Comparison of ENCODE assay signal across 18 cellular contexts in the genomic region with DNA sequence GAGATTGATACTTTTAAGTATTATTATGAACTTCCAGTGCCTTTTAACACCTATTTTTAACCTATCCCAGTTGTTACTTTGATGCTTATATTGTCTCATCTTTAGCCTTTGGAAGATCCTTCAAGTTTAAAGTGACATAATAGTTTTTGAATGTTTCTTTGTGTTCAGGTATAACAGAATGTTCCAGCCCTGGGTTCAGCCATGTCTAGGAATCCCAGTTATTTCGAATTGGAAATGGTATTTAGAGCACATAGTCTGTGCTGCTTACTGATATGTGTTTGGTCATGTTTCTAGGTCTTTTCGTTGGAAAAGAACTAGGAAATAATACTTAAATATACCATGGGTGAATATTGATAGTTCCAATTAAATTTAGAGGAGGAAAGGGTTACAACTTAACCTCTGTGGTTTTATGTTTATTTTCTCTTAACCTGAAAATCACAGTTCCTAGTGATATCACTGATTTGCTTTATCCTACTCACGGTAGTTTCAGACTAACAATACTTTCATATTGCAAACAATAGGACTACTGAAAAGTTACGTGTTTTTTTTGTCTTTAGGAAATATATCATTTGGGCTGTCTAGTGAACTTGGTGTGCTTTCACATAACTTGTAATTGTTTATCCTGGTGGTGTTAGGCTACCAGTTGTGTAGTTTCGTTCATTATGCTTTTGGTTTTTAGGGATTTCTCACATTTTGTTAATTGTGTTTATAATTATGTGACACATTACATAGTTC. TPM values are rescaled to one million over a fixed set of nuclear protein-coding genes. Genes with fewer than 3 reads are reported as not detected.
A peak's percentile ranks its signal among the peaks of the same experiment; 100 is the strongest.
DNase-seq lines count a peak whose midpoint lies in the region; ATAC-seq and TF ChIP-seq lines count a peak whose summit lies in the region.
"Had no signal": no experiment of that assay in that cellular context is flagged by ENCODE, and none has a peak within 500 bp of the region (broad histone marks: within the 10 kb centered on the region; RNA-seq: fewer than 3 reads in every experiment).

No MANE protein-coding gene starts in this region.

- H3K4me1 Mint-ChIP-seq in MCF 10A (ENCODE audit: insufficient read depth, unreplicated experiment) (peaks cover 40% of the 10 kb centered on the region), chondrocyte (ENCODE audit: low read depth) (peaks cover 47% of the 10 kb centered on the region)

- H3K4me3 Mint-ChIP-seq in MCF 10A (ENCODE audit: unreplicated experiment) = no peak overlapping the region
- H3K4me3 Mint-ChIP-seq in chondrocyte (ENCODE audit: unreplicated experiment) = no peak overlapping the region
- H3K4me3 Mint-ChIP-seq: CD14-positive monocyte, HFFc6 had no signal

- POLR2A ChIA-PET in MCF 10A (lab: Yijun Ruan, JAX) = interaction anchor here (0.6 to 1.9 kb wide), 2 partner anchors 12 to 1001 kb away, joined by 3 to 5 read pairs; no protein-coding TSS in a partner anchor

- H3K27me3 Mint-ChIP-seq in MCF 10A (ENCODE audit: insufficient read depth, unreplicated experiment) (no peaks in the 10 kb centered on the region), chondrocyte (ENCODE audit: low read depth) (no peaks in the 10 kb centered on the region)

- peaks cover 14% of the 10 kb centered on the region for H3K36me3 Mint-ChIP-seq in MCF 10A (ENCODE audit: insufficient read depth, unreplicated experiment)
- peaks cover 1% of the 10 kb centered on the region for H3K36me3 Mint-ChIP-seq in chondrocyte (ENCODE audit: low read depth)

- H3K4me1 ChIP-seq in breast epithelium = peaks cover 3 to 11% of the 10 kb centered on the region in 2 donors

- TF ChIP-seq CTCF in MCF 10A (IDR thresholded peaks at IDR 0.05; ENCODE audit: unreplicated experiment) (no peak), breast epithelium (IDR thresholded peaks at IDR 0.05) (no peak), chondrocyte (IDR thresholded peaks at IDR 0.05) (no peak)

- no peak overlapping the region for H3K4me3 ChIP-seq in breast epithelium
- H3K4me3 ChIP-seq: A549 had no signal

- no TSS peak for BruUV-seq in MCF 10A (replicated peaks; lab: Mats Ljungman, UMichigan)

- no peaks in the 10 kb centered on the region for H3K9me3 ChIP-seq in breast epithelium
- H3K9me3 ChIP-seq: A549 had no signal

- CTCF ChIA-PET in MCF 10A (lab: Yijun Ruan, JAX) = interaction anchor here (0.6 to 0.7 kb wide), 5 partner anchors 21 to 118 kb away, joined by 3 to 5 read pairs (median 4); no protein-coding TSS in a partner anchor

- no peaks in the 10 kb centered on the region for H3K36me3 ChIP-seq in breast epithelium

- no peaks in the 10 kb centered on the region for H3K27me3 ChIP-seq in breast epithelium

- H3K27ac Mint-ChIP-seq in MCF 10A (ENCODE audit: low read depth, unreplicated experiment) = peak overlapping the region; percentile 83
- H3K27ac Mint-ChIP-seq in chondrocyte (ENCODE audit: unreplicated experiment) = peak overlapping the region; percentile 20

- H3K27ac ChIP-seq in breast epithelium = peak overlapping the region in 1 of 2 donors; percentile 33

- no peak for ATAC-seq in GM21528 (IDR thresholded peaks at IDR 0.05; ENCODE audit: low FRiP score, unreplicated experiment)
- no peak for ATAC-seq in HG02852 (IDR thresholded peaks at IDR 0.05; ENCODE audit: unreplicated experiment)
- no peak for ATAC-seq in HG02884 (IDR thresholded peaks at IDR 0.05; ENCODE audit: unreplicated experiment)
- ATAC-seq in HG02610 (IDR thresholded peaks at IDR 0.05; ENCODE audit: unreplicated experiment) = no peak
- ATAC-seq: A549 had no signal

- DNase-seq in MCF 10A (ENCODE audit: unreplicated experiment) (no peak), breast epithelium (ENCODE audit: low spot score in 2 of 2) (no peak), chondrocyte (ENCODE audit: low spot score) (no peak), lung microvascular endothelial cell (ENCODE audit: low read depth in 2 of 2) (peak; percentile 53 to 67)
- DNase-seq: GF-D8, HFFc6, KG1, NCI-H1092, NCI-H1694, NCI-H2107, NCI-H345, NCI-H69 had no signal

- intact Hi-C loops in MCF 10A (cut with micrococcal nuclease) = no loop called here
- intact Hi-C loops in breast epithelium (cut with DNase I; ENCODE audit: low total_unique reads) = no loop called here

- TF ChIP-seq POLR2A in breast epithelium (IDR thresholded peaks at IDR 0.05) = no peak

- no peaks in the 10 kb centered on the region for H3K9me3 Mint-ChIP-seq in MCF 10A (ENCODE audit: unreplicated experiment)
- no peaks in the 10 kb centered on the region for H3K9me3 Mint-ChIP-seq in chondrocyte (ENCODE audit: low read depth)
- H3K9me3 Mint-ChIP-seq: HFFc6 had no signal

RNA-seq across cellular contexts. Expression of a gene that starts 37.8 kb away (rescaled TPM):
- total RNA-seq in MCF 10A (2022) (54.6 and 58.3 TPM in 2 replicates), breast epithelium (10 to 100 TPM; 61.0 to 95.6 (median 62.6) TPM), chondrocyte (43.5 to 46.6 TPM (median 45.2 TPM) in 3 replicates), lung microvascular endothelial cell (37.7 and 61.1 TPM in 2 replicates)

Comparison
In these comparisons a context has a peak if more than half of its experiments do, and no peak if none do; other contexts are left out.
1. DNase-seq: peak in lung microvascular endothelial cell (2 of 2); none in MCF 10A (single experiment), breast epithelium (0 of 2) and chondrocyte (single experiment).